8 cellular contexts compared by ENCODE assay signal in the genomic region with DNA sequence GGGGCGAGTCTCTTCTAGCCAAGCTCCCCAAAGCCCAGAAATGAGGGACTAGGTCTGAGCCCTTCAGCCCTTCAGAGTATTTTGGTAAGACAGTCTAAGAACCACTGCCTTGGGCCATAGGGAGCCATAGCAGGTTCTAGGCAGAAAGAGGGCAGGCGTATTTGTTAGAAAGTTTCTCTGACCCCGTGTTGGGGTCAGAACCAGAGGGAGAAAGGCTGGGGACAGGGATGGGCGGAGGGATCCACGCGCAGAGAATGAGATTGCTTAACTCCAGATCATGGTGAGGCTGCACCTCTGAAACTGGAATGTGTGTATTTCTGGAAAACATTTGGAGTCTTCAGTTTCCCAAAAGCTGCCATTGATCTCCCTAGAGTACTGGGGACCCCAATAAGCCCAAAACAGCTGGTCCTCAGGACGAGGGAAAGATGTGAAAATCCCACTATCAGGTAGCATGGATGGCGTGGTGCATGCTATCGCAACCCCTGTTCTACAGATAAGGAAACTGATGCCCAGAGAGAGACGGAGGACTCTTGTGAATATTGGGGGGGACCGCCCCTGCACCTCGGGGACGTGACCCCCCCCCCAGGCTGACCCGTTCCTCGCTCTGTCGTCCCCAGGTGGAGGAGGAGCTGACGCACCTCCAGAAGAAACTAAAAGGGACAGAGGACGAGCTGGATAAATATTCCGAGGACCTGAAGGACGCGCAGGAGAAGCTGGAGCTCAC. TPM values are rescaled to one million over a fixed set of nuclear protein-coding genes. Genes with fewer than 3 reads are reported as not detected.
DNase-seq lines count a peak whose midpoint lies in the region; ATAC-seq, FAIRE-seq and TF ChIP-seq lines count a peak whose summit lies in the region.

No MANE protein-coding gene starts in this region.

- H3K9ac ChIP-seq in astrocyte (ENCODE audit: low read length), result peak overlapping the region; percentile 100

- peak overlapping the region; percentile 11 for H2AFZ ChIP-seq in astrocyte (ENCODE audit: low read depth, low read length)

- intact Hi-C loops in right lobe of liver (cut with DNase I), result no loop called here

- peaks cover 67% of the 10 kb centered on the region for H3K4me1 Mint-ChIP-seq in activated naive CD4-positive, alpha-beta T cell treated with anti-CD3 and anti-CD28 coated beads, Interleukin-2, amount 10 ng/mL, durations not matched to agents 7 days and 5 days
- peaks cover 26% of the 10 kb centered on the region for H3K4me1 Mint-ChIP-seq in astrocyte (ENCODE audit: low read depth, unreplicated experiment)
- H3K4me1 Mint-ChIP-seq in type B pancreatic cell (ENCODE audit: unreplicated experiment), result peaks cover 42% of the 10 kb centered on the region

- peaks cover 72% of the 10 kb centered on the region for H3K79me2 ChIP-seq in astrocyte (ENCODE audit: insufficient read depth, low read length)

- H3K27ac Mint-ChIP-seq in activated naive CD4-positive, alpha-beta T cell treated with anti-CD3 and anti-CD28 coated beads, Interleukin-2, amount 10 ng/mL, durations not matched to agents 7 days and 5 days, result peak overlapping the region; percentile 95
- H3K27ac Mint-ChIP-seq in astrocyte (ENCODE audit: unreplicated experiment) (peak overlapping the region; percentile 91), type B pancreatic cell (peak overlapping the region; percentile 96)

- FAIRE-seq in astrocyte (lab: Jason Lieb, UNC) (no peak), HTR-8/SVneo (lab: Jason Lieb, UNC) (no peak)

- no peaks in the 10 kb centered on the region for H3K9me3 ChIP-seq in astrocyte (ENCODE audit: insufficient read depth, low read depth, low read length)
- no peaks in the 10 kb centered on the region for H3K9me3 ChIP-seq in right lobe of liver

- H3K27ac ChIP-seq in astrocyte (ENCODE audit: low read depth, low read length) (peak overlapping the region; percentile 76), right lobe of liver (peak overlapping the region; percentile 64 to 96 (median 92))

- peaks cover 35% of the 10 kb centered on the region for H3K4me1 ChIP-seq in astrocyte (ENCODE audit: insufficient read depth, low read length)
- H3K4me1 ChIP-seq in right lobe of liver, result peaks cover 0 to 13% (median 0%) of the 10 kb centered on the region in 4 donors

- peak overlapping the region; percentile 59 for H3K4me3 ChIP-seq in astrocyte (ENCODE audit: insufficient read depth, low read depth, low read length)
- H3K4me3 ChIP-seq in right lobe of liver, result peak overlapping the region; percentile 59 to 64 (median 59)

- CTCF ChIA-PET in activated naive CD4-positive, alpha-beta T cell treated with anti-CD3 and anti-CD28 coated beads, Interleukin-2, amount 10 ng/mL, durations not matched to agents 7 days and 5 days (lab: Charles Lee), result interaction anchor here (0.7 to 3.3 kb wide), 6 partner anchors 9 to 69 kb away, joined by 3 to 14 read pairs (median 4); no protein-coding TSS in a partner anchor

- 47% methylated on average over 8 of the region's 21 CpGs for WGBS in right lobe of liver (ENCODE audit: insufficient coverage, low coverage, low lambda C conversion rate, missing lambda C conversion rate)

- TF ChIP-seq POLR2A in right lobe of liver (IDR thresholded peaks at IDR 0.05), result no peak

- no peak for DNase-seq in activated naive CD4-positive, alpha-beta T cell treated with anti-CD3 and anti-CD28 coated beads, Interleukin-2, amount 10 ng/mL, durations not matched to agents 7 days and 5 days
- no peak for DNase-seq in activated naive CD4-positive, alpha-beta T cell treated with anti-CD3 and anti-CD28 coated beads, Interleukin-2, amount 50 U/mL, for 16 hours
- DNase-seq in astrocyte (ENCODE audit: low read depth) (no peak), right lobe of liver (no peak), type B pancreatic cell (ENCODE audit: extremely low spot score, unreplicated experiment) (no peak), HTR-8/SVneo (ENCODE audit: insufficient read length, low spot score) (no peak), AG08396 (ENCODE audit: low spot score) (no peak)

- TF ChIP-seq CTCF in astrocyte (IDR thresholded peaks at IDR 0.05; ENCODE audit: insufficient read depth, low read depth, low read length) (no peak), right lobe of liver (IDR thresholded peaks at IDR 0.05) (no peak), type B pancreatic cell (conservative IDR thresholded peaks at IDR 0.05) (no peak)

- H3K27me3 Mint-ChIP-seq in activated naive CD4-positive, alpha-beta T cell treated with anti-CD3 and anti-CD28 coated beads, Interleukin-2, amount 10 ng/mL, durations not matched to agents 7 days and 5 days, result no peaks in the 10 kb centered on the region
- no peaks in the 10 kb centered on the region for H3K27me3 Mint-ChIP-seq in astrocyte (ENCODE audit: low read depth, unreplicated experiment)
- no peaks in the 10 kb centered on the region for H3K27me3 Mint-ChIP-seq in type B pancreatic cell

- ATAC-seq in right lobe of liver, result no peak
- no peak for ATAC-seq in GM19467 (IDR thresholded peaks at IDR 0.05; ENCODE audit: unreplicated experiment)

- peak overlapping the region; percentile 84 for H3K4me3 Mint-ChIP-seq in activated naive CD4-positive, alpha-beta T cell treated with anti-CD3 and anti-CD28 coated beads, Interleukin-2, amount 10 ng/mL, durations not matched to agents 7 days and 5 days
- H3K4me3 Mint-ChIP-seq in astrocyte (ENCODE audit: unreplicated experiment) (peak overlapping the region; percentile 87), type B pancreatic cell (peak overlapping the region; percentile 88)

- peak overlapping the region; percentile 86 for H3K4me2 ChIP-seq in astrocyte (ENCODE audit: low read length)

- H3K36me3 Mint-ChIP-seq in activated naive CD4-positive, alpha-beta T cell treated with anti-CD3 and anti-CD28 coated beads, Interleukin-2, amount 10 ng/mL, durations not matched to agents 7 days and 5 days, result peaks cover 26% of the 10 kb centered on the region
- H3K36me3 Mint-ChIP-seq in astrocyte (ENCODE audit: low read depth, unreplicated experiment), result peaks cover 7% of the 10 kb centered on the region
- H3K36me3 Mint-ChIP-seq in type B pancreatic cell, result peaks cover 14% of the 10 kb centered on the region

- H3K36me3 ChIP-seq in astrocyte (ENCODE audit: insufficient read depth, low read length) (peaks cover 5% of the 10 kb centered on the region), right lobe of liver (no peaks in the 10 kb centered on the region)

- peaks cover 17% of the 10 kb centered on the region for H4K20me1 ChIP-seq in astrocyte (ENCODE audit: insufficient read depth, low read length)

- H3K27me3 ChIP-seq in astrocyte (ENCODE audit: insufficient read depth, low read length) (no peaks in the 10 kb centered on the region), right lobe of liver (no peaks in the 10 kb centered on the region)

- H3K9me3 Mint-ChIP-seq in activated naive CD4-positive, alpha-beta T cell treated with anti-CD3 and anti-CD28 coated beads, Interleukin-2, amount 10 ng/mL, durations not matched to agents 7 days and 5 days, result no peaks in the 10 kb centered on the region
- H3K9me3 Mint-ChIP-seq in astrocyte (ENCODE audit: unreplicated experiment), result no peaks in the 10 kb centered on the region
- no peaks in the 10 kb centered on the region for H3K9me3 Mint-ChIP-seq in type B pancreatic cell

RNA-seq across cellular contexts. Expression of a gene that starts 0.7 kb away (rescaled TPM):
- total RNA-seq in astrocyte (811 and 843 TPM in 2 replicates), right lobe of liver (10 to 100 TPM; 13.7 to 90.2 (median 45.6) TPM), type B pancreatic cell (ENCODE audit: low replicate concordance) (425 and 472 TPM in 2 replicates)

RNA-seq across cellular contexts. Expression of a gene that starts 36.1 kb away (rescaled TPM):
- total RNA-seq in astrocyte (80.5 and 82.8 TPM in 2 replicates), right lobe of liver (10 to 100 TPM; 59.5 to 88.4 (median 72.5) TPM), type B pancreatic cell (ENCODE audit: low replicate concordance) (86.9 and 98.7 TPM in 2 replicates)
